28 cellular contexts compared by ENCODE assay signal in the genomic region with DNA sequence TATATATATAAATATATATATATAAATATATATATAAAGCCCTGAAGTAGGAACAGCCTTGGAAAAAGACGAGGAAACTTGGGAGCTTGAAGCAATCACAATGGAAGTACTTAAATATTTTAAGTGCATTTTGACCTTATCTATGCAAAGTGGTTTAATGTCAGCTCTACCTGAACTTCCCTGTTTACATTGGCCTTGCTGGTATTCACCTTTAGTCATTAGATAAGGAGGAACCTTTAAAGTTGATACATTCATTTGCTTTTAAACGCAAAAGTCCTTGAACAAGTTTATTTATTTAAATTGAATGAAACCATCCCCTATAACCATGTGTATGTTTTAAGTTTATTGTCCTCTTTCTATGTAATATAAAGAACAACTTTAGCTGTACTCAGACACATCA.
"Had no signal": no experiment of that assay in that cellular context is flagged by ENCODE, and none has a peak within 500 bp of the region (broad histone marks: within the 10 kb centered on the region; RNA-seq: fewer than 3 reads in every experiment).

No MANE protein-coding gene starts in this region.

- H3K4me3 ChIP-seq: lower lobe of right lung, mucosa of descending colon, ovary, skin epidermis, suprapubic skin, thoracic aorta, tibial artery, upper lobe of right lung had no signal

- DNase-seq: hippocampal formation; kidney glomerular epithelial cell; left cardiac atrium; lower lobe of right lung; midbrain; mucosa of descending colon; naive thymus-derived CD4-positive, alpha-beta T cell; ovary; right cardiac atrium; stimulated activated CD4-positive, alpha-beta T cell treated with anti-CD3 and anti-CD28 coated beads, Interleukin-12 subunit alpha, Interleukin-12 subunit beta, amount 100 ng/mL, for 4 hours; stimulated activated CD4-positive, alpha-beta T cell treated with anti-CD3 and anti-CD28 coated beads, Interleukin-15, amount 100 ng/mL, for 24 hours; stimulated activated CD4-positive, alpha-beta T cell treated with anti-CD3 and anti-CD28 coated beads, Interleukin-2, amount 100 ng/mL, for 24 hours; stimulated activated CD4-positive, alpha-beta T cell treated with anti-CD3 and anti-CD28 coated beads, Interleukin-4, amount 100 ng/mL, for 24 hours; stimulated activated naive CD4-positive, alpha-beta T cell; tibial artery; trophoblast cell; upper lobe of right lung had no signal

- H3K27me3 ChIP-seq: ovary, suprapubic skin, tibial artery, upper lobe of right lung had no signal

- H3K9me3 ChIP-seq: lower lobe of right lung, ovary, tibial artery, upper lobe of right lung had no signal

- H3K27me3 Mint-ChIP-seq: natural killer cell treated with Interleukin-12 subunit alpha and Interleukin-12 subunit beta and Interleukin-15 and Interleukin-18, amount 100 ng/mL, for 72 hours; progenitor cell of endocrine pancreas; stimulated activated naive CD8-positive, alpha-beta T cell treated with anti-CD3 and anti-CD28 coated beads, Interleukin-15, Interleukin-2, amounts not matched to agents 100 ng/mL and 50 ng/mL, for 24 hours had no signal

- H3K27ac ChIP-seq: lower lobe of right lung, ovary, skin epidermis, suprapubic skin, thoracic aorta, tibial artery, upper lobe of right lung had no signal

- ATAC-seq: left cardiac atrium; left lobe of liver; lower lobe of right lung; mucosa of descending colon; naive thymus-derived CD4-positive, alpha-beta T cell; natural killer cell treated with Interleukin-12 subunit alpha and Interleukin-12 subunit beta and Interleukin-15 and Interleukin-18, amount 100 ng/mL, for 72 hours; right cardiac atrium; sciatic nerve; stimulated activated effector memory CD8-positive, alpha-beta T cell treated with anti-CD3 and anti-CD28 coated beads, Interleukin-12 subunit alpha, Interleukin-12 subunit beta, amount 100 ng/mL, for 72 hours; upper lobe of right lung had no signal

- H3K4me1 ChIP-seq: lower lobe of right lung, suprapubic skin, tibial artery, upper lobe of right lung had no signal

- H3K4me1 Mint-ChIP-seq: naive thymus-derived CD4-positive, alpha-beta T cell; stimulated activated effector memory CD8-positive, alpha-beta T cell treated with anti-CD3 and anti-CD28 coated beads, Interleukin-12 subunit alpha, Interleukin-12 subunit beta, amount 100 ng/mL, for 72 hours had no signal

- FAIRE-seq: keratinocyte, urothelium cell line had no signal

- H3K36me3 Mint-ChIP-seq: stimulated activated effector memory CD8-positive, alpha-beta T cell treated with anti-CD3 and anti-CD28 coated beads, Interleukin-12 subunit alpha, Interleukin-12 subunit beta, amount 100 ng/mL, for 72 hours had no signal

- H3K36me3 ChIP-seq: lower lobe of right lung, ovary, suprapubic skin, thoracic aorta, tibial artery, upper lobe of right lung had no signal

- H3K4me3 Mint-ChIP-seq: naive thymus-derived CD4-positive, alpha-beta T cell; natural killer cell treated with Interleukin-12 subunit alpha and Interleukin-12 subunit beta and Interleukin-15 and Interleukin-18, amount 100 ng/mL, for 72 hours; stimulated activated effector memory CD8-positive, alpha-beta T cell treated with anti-CD3 and anti-CD28 coated beads, Interleukin-12 subunit alpha, Interleukin-12 subunit beta, amount 100 ng/mL, for 72 hours; stimulated activated naive CD8-positive, alpha-beta T cell treated with anti-CD3 and anti-CD28 coated beads, Interleukin-15, Interleukin-2, amounts not matched to agents 100 ng/mL and 50 ng/mL, for 24 hours had no signal

- H3K27ac Mint-ChIP-seq: naive thymus-derived CD4-positive, alpha-beta T cell; natural killer cell treated with Interleukin-12 subunit alpha and Interleukin-12 subunit beta and Interleukin-15 and Interleukin-18, amount 100 ng/mL, for 72 hours; progenitor cell of endocrine pancreas; stimulated activated effector memory CD8-positive, alpha-beta T cell treated with anti-CD3 and anti-CD28 coated beads, Interleukin-12 subunit alpha, Interleukin-12 subunit beta, amount 100 ng/mL, for 72 hours; stimulated activated naive CD8-positive, alpha-beta T cell treated with anti-CD3 and anti-CD28 coated beads, Interleukin-15, Interleukin-2, amounts not matched to agents 100 ng/mL and 50 ng/mL, for 24 hours had no signal
